In the genomic region with DNA sequence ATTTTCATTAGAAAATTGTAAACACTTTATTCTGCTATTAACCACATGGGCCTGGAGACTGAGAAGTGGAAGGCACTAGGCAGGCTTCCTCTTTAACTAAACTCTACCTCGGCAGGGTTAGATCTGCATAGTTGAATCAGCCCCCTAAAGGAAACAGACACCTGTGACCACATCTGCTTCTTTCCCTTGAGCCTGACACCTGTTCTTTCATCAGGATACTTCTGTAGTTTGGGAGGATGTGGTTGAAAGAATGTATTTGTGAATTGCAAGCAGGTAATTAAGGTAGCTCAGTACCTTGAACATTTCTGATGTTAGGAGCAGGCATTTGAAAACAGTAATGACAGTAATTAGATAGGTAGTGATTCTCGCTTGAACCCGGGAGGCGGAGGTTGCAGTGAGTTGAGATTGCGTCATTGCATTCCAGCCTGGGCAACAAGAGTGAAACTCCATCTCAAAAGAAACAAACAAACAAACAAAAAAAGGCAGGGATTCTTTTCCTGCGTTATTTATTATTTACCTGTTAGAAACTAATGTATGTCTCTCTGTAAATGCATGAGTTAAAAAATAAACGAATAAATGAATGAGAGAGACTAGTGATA, we compare ENCODE assay signal across 33 cellular contexts.
DNase-seq lines count a peak whose midpoint lies in the region; FAIRE-seq and TF ChIP-seq lines count a peak whose summit lies in the region.
"Had no signal": no experiment of that assay in that cellular context is flagged by ENCODE, and none has a peak within 500 bp of the region (broad histone marks: within the 10 kb centered on the region; RNA-seq: fewer than 3 reads in every experiment).

No MANE protein-coding gene starts in this region.

- H3K4me3 Mint-ChIP-seq in H9, result peak overlapping the region in 1 of 2 experiments; percentile 18; a peak in 2 of 5 replicates
- H3K4me3 Mint-ChIP-seq: activated CD4-positive, alpha-beta T cell treated with anti-CD3 and anti-CD28 coated beads, Interleukin-2, amount 10 ng/mL, durations not matched to agents 24 days and 14 days; activated naive CD8-positive, alpha-beta T cell treated with anti-CD3 and anti-CD28 coated beads for 36 hours; activated T-cell treated with anti-CD3 and anti-CD28 coated beads, Interleukin-2, amount 50 U/mL, for 24 hours; CD8-positive, alpha-beta T cell; naive thymus-derived CD8-positive, alpha-beta T cell had no signal

- H3K36me3 ChIP-seq in MM.1S (replicated peaks; ENCODE audit: insufficient read depth, low read length), result no peaks in the 10 kb centered on the region
- H3K36me3 ChIP-seq in iPS-20b (ENCODE audit: insufficient read depth, low read depth, low read length), result no peaks in the 10 kb centered on the region
- no peaks in the 10 kb centered on the region for H3K36me3 ChIP-seq in trophoblast cell (ENCODE audit: control insufficient read depth in 1 of 2, insufficient read depth in 2 of 2, low read length in 2 of 2)
- H3K36me3 ChIP-seq: ascending aorta, BE2C, cardiac muscle cell, gastroesophageal sphincter, stomach, WERI-Rb-1 had no signal

- H3K27ac ChIP-seq in H9 (ENCODE audit: insufficient read length, low read depth, low read length) (peak overlapping the region; percentile 87), MM.1S (ENCODE audit: low read length) (peak overlapping the region; percentile 74), iPS-20b (ENCODE audit: low read length) (no peak overlapping the region), trophoblast cell (ENCODE audit: low read depth, low read length) (no peak overlapping the region)
- H3K27ac ChIP-seq: ascending aorta, cardiac muscle cell, gastroesophageal sphincter, HL-60, stomach, WERI-Rb-1 had no signal

- H3K36me3 Mint-ChIP-seq in H9 (ENCODE audit: insufficient read depth in 1 of 3, low read depth in 3 of 3), result no peaks in the 10 kb centered on the region
- H3K36me3 Mint-ChIP-seq: activated naive CD8-positive, alpha-beta T cell treated with anti-CD3 and anti-CD28 coated beads for 36 hours; CD8-positive, alpha-beta T cell; naive thymus-derived CD8-positive, alpha-beta T cell had no signal

- peaks cover 24% of the 10 kb centered on the region for H3F3A ChIP-seq in MM.1S (ENCODE audit: insufficient read depth, low read length)

- H4K8ac ChIP-seq in H9 (replicated peaks; ENCODE audit: insufficient read length, low read depth, low read length) (no peak overlapping the region), trophoblast cell (ENCODE audit: low read depth, low read length) (no peak overlapping the region)

- no peaks in the 10 kb centered on the region for H4K20me1 ChIP-seq in H9 (ENCODE audit: control insufficient read depth, insufficient read depth, insufficient read length)
- H4K20me1 ChIP-seq in MM.1S (ENCODE audit: insufficient read depth, low read length), result no peaks in the 10 kb centered on the region

- H2AK5ac ChIP-seq in H9 (ENCODE audit: insufficient read length, low read length) (no peak overlapping the region), trophoblast cell (ENCODE audit: low read length) (no peak overlapping the region)

- peaks cover 27 to 28% of the 10 kb centered on the region in 2 experiments for H3K4me1 Mint-ChIP-seq in H9
- H3K4me1 Mint-ChIP-seq: activated CD4-positive, alpha-beta T cell treated with anti-CD3 and anti-CD28 coated beads, Interleukin-2, amount 10 ng/mL, durations not matched to agents 24 days and 14 days; activated naive CD8-positive, alpha-beta T cell treated with anti-CD3 and anti-CD28 coated beads for 36 hours; naive thymus-derived CD8-positive, alpha-beta T cell had no signal

- no peaks in the 10 kb centered on the region for H3K79me2 ChIP-seq in H9 (ENCODE audit: insufficient read depth, low read length)
- no peaks in the 10 kb centered on the region for H3K79me2 ChIP-seq in MM.1S (ENCODE audit: low read length)
- H3K79me2 ChIP-seq in trophoblast cell (ENCODE audit: control insufficient read depth, insufficient read depth, low read length, poor library complexity), result no peaks in the 10 kb centered on the region

- no peaks in the 10 kb centered on the region for H3K9me3 Mint-ChIP-seq in H9
- H3K9me3 Mint-ChIP-seq: activated CD4-positive, alpha-beta T cell treated with anti-CD3 and anti-CD28 coated beads, Interleukin-2, amount 10 ng/mL, durations not matched to agents 24 days and 14 days; activated naive CD8-positive, alpha-beta T cell treated with anti-CD3 and anti-CD28 coated beads for 36 hours; CD8-positive, alpha-beta T cell had no signal

- H3K4ac ChIP-seq in H9 (ENCODE audit: low read depth, low read length) (no peak overlapping the region), trophoblast cell (ENCODE audit: low read depth, low read length) (no peak overlapping the region)

- FAIRE-seq in D721Med (lab: Jason Lieb, UNC), result no peak
- FAIRE-seq: colon, RCC 7860 had no signal

- H3K56ac ChIP-seq in H9 (ENCODE audit: insufficient read length, low read depth, low read length), result no peak overlapping the region

- H2AFZ ChIP-seq in H9 (ENCODE audit: low read length) (no peak overlapping the region), MM.1S (ENCODE audit: low read length) (peak overlapping the region; percentile 37), trophoblast cell (ENCODE audit: insufficient read depth, low read length, poor library complexity) (no peak overlapping the region)

- H3K79me1 ChIP-seq in H9 (ENCODE audit: insufficient read depth, low read depth, low read length, poor library complexity, severe bottlenecking), result no peaks in the 10 kb centered on the region
- H3K79me1 ChIP-seq in trophoblast cell (ENCODE audit: low read length), result no peaks in the 10 kb centered on the region

- H3K9me3 ChIP-seq in H9 (ENCODE audit: control insufficient read depth, low read depth, low read length) (no peaks in the 10 kb centered on the region), MM.1S (replicated peaks; ENCODE audit: insufficient read depth, low read length) (no peaks in the 10 kb centered on the region), iPS-20b (ENCODE audit: insufficient read depth, low read depth, low read length) (no peaks in the 10 kb centered on the region), trophoblast cell (ENCODE audit: insufficient read depth, low read depth, low read length) (no peaks in the 10 kb centered on the region)
- H3K9me3 ChIP-seq: ascending aorta, BE2C, gastroesophageal sphincter, stomach had no signal

- H2BK120ac ChIP-seq in H9 (ENCODE audit: low read depth, low read length, poor library complexity, severe bottlenecking), result no peak overlapping the region
- no peak overlapping the region for H2BK120ac ChIP-seq in trophoblast cell (ENCODE audit: insufficient read depth, low read length, poor library complexity)

- WGBS in H9 (ENCODE audit: extremely low coverage, insufficient read length, low lambda C conversion rate), result 100% methylated on average over 1 of the region's 7 CpGs
- no CpG with 5 or more reads among the region's 7 CpGs for WGBS in trophoblast cell (ENCODE audit: extremely low coverage, insufficient coverage, insufficient read length)

- no peaks in the 10 kb centered on the region for H3K27me3 Mint-ChIP-seq in H9 (ENCODE audit: low read depth)
- H3K27me3 Mint-ChIP-seq: activated CD4-positive, alpha-beta T cell treated with anti-CD3 and anti-CD28 coated beads, Interleukin-2, amount 10 ng/mL, durations not matched to agents 24 days and 14 days; activated naive CD8-positive, alpha-beta T cell treated with anti-CD3 and anti-CD28 coated beads for 36 hours; activated T-cell treated with anti-CD3 and anti-CD28 coated beads, Interleukin-2, amount 50 U/mL, for 24 hours; naive thymus-derived CD8-positive, alpha-beta T cell; progenitor cell of endocrine pancreas had no signal

- H2BK20ac ChIP-seq in H9 (ENCODE audit: low read depth, low read length, poor library complexity, severe bottlenecking), result no peak overlapping the region

- H4K5ac ChIP-seq in H9 (ENCODE audit: insufficient read length, low read depth, low read length), result no peak overlapping the region

- no peak overlapping the region for H3K14ac ChIP-seq in H9 (ENCODE audit: insufficient read depth, low read length)
- H3K14ac ChIP-seq in trophoblast cell (ENCODE audit: low read length), result no peak overlapping the region

- H2BK5ac ChIP-seq in H9 (ENCODE audit: insufficient read length, low read length) (no peak overlapping the region), trophoblast cell (ENCODE audit: low read depth, low read length, poor library complexity) (no peak overlapping the region)

- DNase-seq in H9 (peak; percentile 48), MM.1S (peak; percentile 98), RPMI8226 (peak; percentile 93), D721Med (ENCODE audit: insufficient read length, low spot score) (no peak), trophoblast cell (no peak)
- DNase-seq in activated CD4-positive, alpha-beta T cell treated with anti-CD3 and anti-CD28 coated beads for 48 hours, result no peak
- DNase-seq: activated CD4-positive, alpha-beta T cell treated with anti-CD3 and anti-CD28 coated beads, Interleukin-2, amount 10 ng/mL, durations not matched to agents 24 days and 14 days; activated effector memory CD4-positive, alpha-beta T cell treated with anti-CD3 and anti-CD28 coated beads, Interleukin-2, amount 50 U/mL, for 16 hours; activated naive CD8-positive, alpha-beta T cell treated with anti-CD3 and anti-CD28 coated beads for 36 hours; activated T-cell treated with anti-CD3 and anti-CD28 coated beads, Interleukin-2, amount 50 U/mL, for 24 hours; BE2C; CD8-positive, alpha-beta T cell; effector CD4-positive, alpha-beta T cell; HCEC 1CT; hippocampal formation; MV-4-11; naive thymus-derived CD8-positive, alpha-beta T cell; NCI-H1694 treated with DMSO at 0.1 percent for 48 hours; NCI-H345; NCI-H774; nucleus accumbens; SIG-M5; stomach; WERI-Rb-1 had no signal

- H2BK15ac ChIP-seq in H9 (ENCODE audit: low read depth, low read length), result no peak overlapping the region

- H3K23me2 ChIP-seq in H9 (ENCODE audit: insufficient read length, low read depth, low read length, poor library complexity, severe bottlenecking), result no peaks in the 10 kb centered on the region

- H2BK12ac ChIP-seq in H9 (ENCODE audit: insufficient read length, low read depth, low read length), result no peak overlapping the region
- H2BK12ac ChIP-seq in trophoblast cell (ENCODE audit: low read length), result no peak overlapping the region

- H3K4me2 ChIP-seq in H9 (ENCODE audit: insufficient read depth, insufficient read length, low read length), result peak overlapping the region; percentile 63
- H3K4me2 ChIP-seq in MM.1S (ENCODE audit: low read depth, low read length), result peak overlapping the region; percentile 35
- no peak overlapping the region for H3K4me2 ChIP-seq in trophoblast cell (ENCODE audit: low read length)

- no peaks in the 10 kb centered on the region for H3K9me2 ChIP-seq in MM.1S (replicated peaks; ENCODE audit: insufficient read depth, low read length)

- H4K91ac ChIP-seq in H9 (ENCODE audit: insufficient read length, low read depth, low read length) (no peak overlapping the region), trophoblast cell (ENCODE audit: low read depth, low read length) (no peak overlapping the region)

- H3K4me1 ChIP-seq in H9 (ENCODE audit: insufficient read depth, low read length) (peaks cover 4% of the 10 kb centered on the region; the same call in 1 of the 2 replicates), MM.1S (ENCODE audit: low read length) (peaks cover 56% of the 10 kb centered on the region), iPS-20b (ENCODE audit: insufficient read depth, low read length) (peaks cover 8% of the 10 kb centered on the region; the same call in 1 of the 2 replicates), trophoblast cell (ENCODE audit: control insufficient read depth in 1 of 2, insufficient read depth in 2 of 2, low read length in 2 of 2) (no peaks in the 10 kb centered on the region)
- H3K4me1 ChIP-seq: ascending aorta, BE2C, gastroesophageal sphincter, stomach had no signal

- H3K23ac ChIP-seq in H9 (ENCODE audit: insufficient read length, low read depth, low read length) (no peak overlapping the region), trophoblast cell (ENCODE audit: low read length) (no peak overlapping the region)

- H3K4me3 ChIP-seq in MM.1S (ENCODE audit: low read length) (no peak overlapping the region), iPS-20b (ENCODE audit: low read length) (peak overlapping the region; percentile 38; the same call in 1 of the 2 replicates), trophoblast cell (ENCODE audit: low read depth, low read length) (no peak overlapping the region)
- H3K4me3 ChIP-seq: ascending aorta, cardiac muscle cell, gastroesophageal sphincter, lung, stomach had no signal

- H3K9ac ChIP-seq in H9 (ENCODE audit: extremely low read depth, insufficient read length, low read length) (no peak overlapping the region), MM.1S (ENCODE audit: low read length) (no peak overlapping the region; the same call in 1 of the 2 replicates), iPS-20b (ENCODE audit: low read depth, low read length) (peak overlapping the region; percentile 5; the same call in 1 of the 2 replicates), trophoblast cell (ENCODE audit: low read length) (no peak overlapping the region)

- TF ChIP-seq CTCF in H9 (conservative IDR thresholded peaks at IDR 0.05) (no peak), MM.1S (IDR thresholded peaks at IDR 0.05; ENCODE audit: low read length) (no peak), D721Med (IDR thresholded peaks at IDR 0.05; ENCODE audit: insufficient read depth, missing control alignments) (no peak)

- H3K27me3 ChIP-seq in H9 (ENCODE audit: insufficient read depth, low read length) (no peaks in the 10 kb centered on the region), MM.1S (replicated peaks; ENCODE audit: insufficient read depth, low read length) (no peaks in the 10 kb centered on the region), iPS-20b (ENCODE audit: insufficient read depth, low read length) (no peaks in the 10 kb centered on the region), trophoblast cell (ENCODE audit: insufficient read depth, low read length) (no peaks in the 10 kb centered on the region)
- H3K27me3 ChIP-seq: ascending aorta, BE2C, cardiac muscle cell, gastroesophageal sphincter, stomach had no signal

- peak overlapping the region; percentile 47 to 97 (median 91); a peak in 6 of 7 replicates for H3K27ac Mint-ChIP-seq in H9
- H3K27ac Mint-ChIP-seq: activated CD4-positive, alpha-beta T cell treated with anti-CD3 and anti-CD28 coated beads, Interleukin-2, amount 10 ng/mL, durations not matched to agents 24 days and 14 days; activated naive CD8-positive, alpha-beta T cell treated with anti-CD3 and anti-CD28 coated beads for 36 hours; activated T-cell treated with anti-CD3 and anti-CD28 coated beads, Interleukin-2, amount 50 U/mL, for 24 hours; CD8-positive, alpha-beta T cell; naive thymus-derived CD8-positive, alpha-beta T cell; progenitor cell of endocrine pancreas had no signal

- no peak overlapping the region for H3K18ac ChIP-seq in H9 (ENCODE audit: insufficient read length, low read depth, low read length)
- H3K18ac ChIP-seq in trophoblast cell (ENCODE audit: low read length), result no peak overlapping the region

- H3T11ph ChIP-seq in H9 (ENCODE audit: low read length), result no peak overlapping the region

- H4K12ac ChIP-seq in trophoblast cell (ENCODE audit: low read depth, low read length), result no peak overlapping the region

Comparison
In these comparisons a context has a peak if more than half of its experiments do, and no peak if none do; other contexts are left out.
1. DNase-seq: peak in H9 (single experiment), MM.1S (single experiment) and RPMI8226 (single experiment); none in D721Med (single experiment), activated CD4-positive, alpha-beta T cell treated with anti-CD3 and anti-CD28 coated beads for 48 hours (single experiment) and trophoblast cell (0 of 2).
2. H3K27ac ChIP-seq: peak in H9 (single experiment) and MM.1S (single experiment); none in iPS-20b (single experiment) and trophoblast cell (single experiment).